In the genomic region with DNA sequence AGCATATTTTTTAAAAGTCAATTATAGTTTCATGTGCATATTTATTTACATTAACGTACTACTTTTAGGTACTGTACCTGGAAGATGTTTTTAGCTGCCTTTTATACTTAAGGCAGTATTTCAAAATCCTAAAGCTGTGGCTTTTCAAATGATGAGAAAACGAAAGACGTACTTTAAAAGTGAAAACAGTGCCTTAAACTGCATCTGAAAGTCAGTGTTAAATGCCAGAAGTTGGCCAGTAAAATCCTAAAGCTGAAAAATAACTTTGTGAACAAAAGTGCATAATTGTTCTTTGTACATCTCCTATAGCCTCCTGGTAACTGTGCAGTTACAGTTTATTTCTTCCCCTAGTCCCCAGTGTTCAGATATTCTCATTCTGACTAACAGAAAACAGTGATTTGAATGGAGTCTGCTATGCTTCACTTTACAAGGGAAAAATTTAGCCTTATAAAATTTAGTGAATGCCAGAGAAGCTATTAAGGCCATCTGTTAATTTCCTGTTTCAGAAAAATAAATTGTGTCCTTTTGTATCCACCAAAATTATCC, we compare ENCODE assay signal across 1 cellular context.
A peak's percentile ranks its signal among the peaks of the same experiment; 100 is the strongest.
TF ChIP-seq lines count a peak whose summit lies in the region.

No MANE protein-coding gene starts in this region.

TF ChIP-seq in GM12878, 131 proteins besides CTCF, POLR2A, EP300 and RAD21:
- TF ChIP-seq, protein P1, sequence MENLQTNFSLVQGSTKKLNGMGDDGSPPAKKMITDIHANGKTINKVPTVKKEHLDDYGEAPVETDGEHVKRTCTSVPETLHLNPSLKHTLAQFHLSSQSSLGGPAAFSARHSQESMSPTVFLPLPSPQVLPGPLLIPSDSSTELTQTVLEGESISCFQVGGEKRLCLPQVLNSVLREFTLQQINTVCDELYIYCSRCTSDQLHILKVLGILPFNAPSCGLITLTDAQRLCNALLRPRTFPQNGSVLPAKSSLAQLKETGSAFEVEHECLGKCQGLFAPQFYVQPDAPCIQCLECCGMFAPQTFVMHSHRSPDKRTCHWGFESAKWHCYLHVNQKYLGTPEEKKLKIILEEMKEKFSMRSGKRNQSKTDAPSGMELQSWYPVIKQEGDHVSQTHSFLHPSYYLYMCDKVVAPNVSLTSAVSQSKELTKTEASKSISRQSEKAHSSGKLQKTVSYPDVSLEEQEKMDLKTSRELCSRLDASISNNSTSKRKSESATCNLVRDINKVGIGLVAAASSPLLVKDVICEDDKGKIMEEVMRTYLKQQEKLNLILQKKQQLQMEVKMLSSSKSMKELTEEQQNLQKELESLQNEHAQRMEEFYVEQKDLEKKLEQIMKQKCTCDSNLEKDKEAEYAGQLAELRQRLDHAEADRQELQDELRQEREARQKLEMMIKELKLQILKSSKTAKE (IDR thresholded peaks at IDR 0.05; ENCODE audit: low read depth, poor library complexity, severe bottlenecking) = peak; percentile 68
- TF ChIP-seq FOXM1 (IDR thresholded peaks at IDR 0.05; ENCODE audit: low read depth, low read length) (0 out of 2 replicates have a peak, but pooled peaks have one; percentile 31), RUNX3 (IDR thresholded peaks at IDR 0.05; ENCODE audit: low read length) (peak; percentile 53), CREM (IDR thresholded peaks at IDR 0.05; ENCODE audit: low read depth) (0 out of 2 replicates have a peak, but pooled peaks have one; percentile 26), NFIC (IDR thresholded peaks at IDR 0.05; ENCODE audit: low read depth, low read length) (peak; percentile 34; the same call in 1 of the 2 replicates), MEF2A (IDR thresholded peaks at IDR 0.05; ENCODE audit: insufficient read depth, low read depth, low read length) (0 out of 2 replicates have a peak, but pooled peaks have one; percentile 27), JUNB (IDR thresholded peaks at IDR 0.05) (peak; percentile 76), POU2F2 (IDR thresholded peaks at IDR 0.05; ENCODE audit: borderline replicate concordance, low read depth, low read length) (no peak), BMI1 (IDR thresholded peaks at IDR 0.05; ENCODE audit: borderline replicate concordance) (no peak)
- TF ChIP-seq, protein P2, sequence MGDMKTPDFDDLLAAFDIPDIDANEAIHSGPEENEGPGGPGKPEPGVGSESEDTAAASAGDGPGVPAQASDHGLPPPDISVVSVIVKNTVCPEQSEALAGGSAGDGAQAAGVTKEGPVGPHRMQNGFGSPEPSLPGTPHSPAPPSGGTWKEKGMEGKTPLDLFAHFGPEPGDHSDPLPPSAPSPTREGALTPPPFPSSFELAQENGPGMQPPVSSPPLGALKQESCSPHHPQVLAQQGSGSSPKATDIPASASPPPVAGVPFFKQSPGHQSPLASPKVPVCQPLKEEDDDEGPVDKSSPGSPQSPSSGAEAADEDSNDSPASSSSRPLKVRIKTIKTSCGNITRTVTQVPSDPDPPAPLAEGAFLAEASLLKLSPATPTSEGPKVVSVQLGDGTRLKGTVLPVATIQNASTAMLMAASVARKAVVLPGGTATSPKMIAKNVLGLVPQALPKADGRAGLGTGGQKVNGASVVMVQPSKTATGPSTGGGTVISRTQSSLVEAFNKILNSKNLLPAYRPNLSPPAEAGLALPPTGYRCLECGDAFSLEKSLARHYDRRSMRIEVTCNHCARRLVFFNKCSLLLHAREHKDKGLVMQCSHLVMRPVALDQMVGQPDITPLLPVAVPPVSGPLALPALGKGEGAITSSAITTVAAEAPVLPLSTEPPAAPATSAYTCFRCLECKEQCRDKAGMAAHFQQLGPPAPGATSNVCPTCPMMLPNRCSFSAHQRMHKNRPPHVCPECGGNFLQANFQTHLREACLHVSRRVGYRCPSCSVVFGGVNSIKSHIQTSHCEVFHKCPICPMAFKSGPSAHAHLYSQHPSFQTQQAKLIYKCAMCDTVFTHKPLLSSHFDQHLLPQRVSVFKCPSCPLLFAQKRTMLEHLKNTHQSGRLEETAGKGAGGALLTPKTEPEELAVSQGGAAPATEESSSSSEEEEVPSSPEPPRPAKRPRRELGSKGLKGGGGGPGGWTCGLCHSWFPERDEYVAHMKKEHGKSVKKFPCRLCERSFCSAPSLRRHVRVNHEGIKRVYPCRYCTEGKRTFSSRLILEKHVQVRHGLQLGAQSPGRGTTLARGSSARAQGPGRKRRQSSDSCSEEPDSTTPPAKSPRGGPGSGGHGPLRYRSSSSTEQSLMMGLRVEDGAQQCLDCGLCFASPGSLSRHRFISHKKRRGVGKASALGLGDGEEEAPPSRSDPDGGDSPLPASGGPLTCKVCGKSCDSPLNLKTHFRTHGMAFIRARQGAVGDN (IDR thresholded peaks at IDR 0.05) = no peak
- TF ChIP-seq, protein P3, sequence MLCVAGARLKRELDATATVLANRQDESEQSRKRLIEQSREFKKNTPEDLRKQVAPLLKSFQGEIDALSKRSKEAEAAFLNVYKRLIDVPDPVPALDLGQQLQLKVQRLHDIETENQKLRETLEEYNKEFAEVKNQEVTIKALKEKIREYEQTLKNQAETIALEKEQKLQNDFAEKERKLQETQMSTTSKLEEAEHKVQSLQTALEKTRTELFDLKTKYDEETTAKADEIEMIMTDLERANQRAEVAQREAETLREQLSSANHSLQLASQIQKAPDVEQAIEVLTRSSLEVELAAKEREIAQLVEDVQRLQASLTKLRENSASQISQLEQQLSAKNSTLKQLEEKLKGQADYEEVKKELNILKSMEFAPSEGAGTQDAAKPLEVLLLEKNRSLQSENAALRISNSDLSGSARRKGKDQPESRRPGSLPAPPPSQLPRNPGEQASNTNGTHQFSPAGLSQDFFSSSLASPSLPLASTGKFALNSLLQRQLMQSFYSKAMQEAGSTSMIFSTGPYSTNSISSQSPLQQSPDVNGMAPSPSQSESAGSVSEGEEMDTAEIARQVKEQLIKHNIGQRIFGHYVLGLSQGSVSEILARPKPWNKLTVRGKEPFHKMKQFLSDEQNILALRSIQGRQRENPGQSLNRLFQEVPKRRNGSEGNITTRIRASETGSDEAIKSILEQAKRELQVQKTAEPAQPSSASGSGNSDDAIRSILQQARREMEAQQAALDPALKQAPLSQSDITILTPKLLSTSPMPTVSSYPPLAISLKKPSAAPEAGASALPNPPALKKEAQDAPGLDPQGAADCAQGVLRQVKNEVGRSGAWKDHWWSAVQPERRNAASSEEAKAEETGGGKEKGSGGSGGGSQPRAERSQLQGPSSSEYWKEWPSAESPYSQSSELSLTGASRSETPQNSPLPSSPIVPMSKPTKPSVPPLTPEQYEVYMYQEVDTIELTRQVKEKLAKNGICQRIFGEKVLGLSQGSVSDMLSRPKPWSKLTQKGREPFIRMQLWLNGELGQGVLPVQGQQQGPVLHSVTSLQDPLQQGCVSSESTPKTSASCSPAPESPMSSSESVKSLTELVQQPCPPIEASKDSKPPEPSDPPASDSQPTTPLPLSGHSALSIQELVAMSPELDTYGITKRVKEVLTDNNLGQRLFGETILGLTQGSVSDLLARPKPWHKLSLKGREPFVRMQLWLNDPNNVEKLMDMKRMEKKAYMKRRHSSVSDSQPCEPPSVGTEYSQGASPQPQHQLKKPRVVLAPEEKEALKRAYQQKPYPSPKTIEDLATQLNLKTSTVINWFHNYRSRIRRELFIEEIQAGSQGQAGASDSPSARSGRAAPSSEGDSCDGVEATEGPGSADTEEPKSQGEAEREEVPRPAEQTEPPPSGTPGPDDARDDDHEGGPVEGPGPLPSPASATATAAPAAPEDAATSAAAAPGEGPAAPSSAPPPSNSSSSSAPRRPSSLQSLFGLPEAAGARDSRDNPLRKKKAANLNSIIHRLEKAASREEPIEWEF (IDR thresholded peaks at IDR 0.05; ENCODE audit: insufficient replicate concordance, low read depth, low read length) = no peak
- TF ChIP-seq, protein P4, sequence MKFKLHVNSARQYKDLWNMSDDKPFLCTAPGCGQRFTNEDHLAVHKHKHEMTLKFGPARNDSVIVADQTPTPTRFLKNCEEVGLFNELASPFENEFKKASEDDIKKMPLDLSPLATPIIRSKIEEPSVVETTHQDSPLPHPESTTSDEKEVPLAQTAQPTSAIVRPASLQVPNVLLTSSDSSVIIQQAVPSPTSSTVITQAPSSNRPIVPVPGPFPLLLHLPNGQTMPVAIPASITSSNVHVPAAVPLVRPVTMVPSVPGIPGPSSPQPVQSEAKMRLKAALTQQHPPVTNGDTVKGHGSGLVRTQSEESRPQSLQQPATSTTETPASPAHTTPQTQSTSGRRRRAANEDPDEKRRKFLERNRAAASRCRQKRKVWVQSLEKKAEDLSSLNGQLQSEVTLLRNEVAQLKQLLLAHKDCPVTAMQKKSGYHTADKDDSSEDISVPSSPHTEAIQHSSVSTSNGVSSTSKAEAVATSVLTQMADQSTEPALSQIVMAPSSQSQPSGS (IDR thresholded peaks at IDR 0.05; ENCODE audit: low read length) = 0 out of 2 replicates have a peak, but pooled peaks have one; percentile 14
